In the genomic region with DNA sequence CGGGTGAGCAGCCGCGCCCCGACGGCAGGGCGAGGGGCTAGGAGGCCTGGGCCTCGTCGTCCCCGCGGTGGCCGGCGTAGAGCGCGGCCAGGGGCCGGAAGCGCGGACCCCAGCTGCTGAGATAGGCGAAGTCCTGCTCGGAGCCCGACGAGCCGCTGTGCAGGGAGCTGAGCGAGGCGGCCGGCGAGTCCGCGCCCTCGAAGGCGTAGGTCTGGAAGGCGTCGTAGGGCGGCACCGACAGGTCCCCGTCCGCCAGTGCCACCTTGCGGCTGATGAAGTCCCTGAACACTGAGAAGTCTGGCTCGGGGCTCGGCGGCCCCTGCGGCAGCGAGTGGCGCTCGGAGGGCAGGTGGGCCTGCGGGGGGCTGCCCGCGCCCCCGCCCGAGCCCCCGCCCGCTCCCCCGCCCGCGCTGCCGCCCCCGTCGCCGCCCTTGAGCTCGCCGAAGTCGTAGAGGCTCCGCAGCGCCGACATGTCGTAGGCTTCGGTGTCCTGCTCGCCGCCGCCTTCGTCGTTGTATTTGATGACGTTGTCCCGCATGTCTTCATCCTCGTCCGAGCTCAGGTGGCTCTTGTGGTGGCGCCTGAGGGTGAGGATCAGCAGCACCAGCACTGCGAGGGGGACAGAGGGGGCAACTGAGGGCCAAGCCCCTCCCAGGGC, we compare ENCODE assay signal across 8 cellular contexts. TPM values are rescaled to one million over a fixed set of nuclear protein-coding genes. Genes with fewer than 3 reads are reported as not detected.
DNase-seq lines count a peak whose midpoint lies in the region; ATAC-seq, FAIRE-seq and TF ChIP-seq lines count a peak whose summit lies in the region.

No MANE protein-coding gene starts in this region.

- H3K9me3 Mint-ChIP-seq in activated T-helper 17 cell treated with anti-CD3 and anti-CD28 coated beads, Interleukin-2, amount 50 U/mL, for 72 hours: no peaks in the 10 kb centered on the region
- no peaks in the 10 kb centered on the region for H3K9me3 Mint-ChIP-seq in type B pancreatic cell

- H3K4me2 ChIP-seq in OCI-LY7 (ENCODE audit: low read length) (no peak overlapping the region), parathyroid adenoma (ENCODE audit: low read length) (peak overlapping the region; percentile 25)

- H3K79me2 ChIP-seq in OCI-LY7 (ENCODE audit: insufficient read depth, low read depth, low read length) (no peaks in the 10 kb centered on the region), parathyroid adenoma (no peaks in the 10 kb centered on the region)

- TF ChIP-seq CTCF in GM13977 (IDR thresholded peaks at IDR 0.05; ENCODE audit: extremely low read depth, insufficient read depth, missing control alignments) (peak; percentile 86), OCI-LY7 (conservative IDR thresholded peaks at IDR 0.05; ENCODE audit: low read length) (peak; percentile 34; the same call in 1 of the 2 replicates), parathyroid adenoma (IDR thresholded peaks at IDR 0.05) (peak; percentile 35), type B pancreatic cell (conservative IDR thresholded peaks at IDR 0.05) (peak; percentile 80)

- in situ Hi-C loops in GM13977 (cut with MboI; ENCODE audit: low pct_unique_long_range_greater_than_20kb, low sequenced_read_pairs, unreplicated experiment) (no loop called here), G401 (cut with HindIII; ENCODE audit: low sequenced_read_pairs) (no loop called here)

- H3K4me3 ChIP-seq in OCI-LY7 (ENCODE audit: low read depth, low read length, poor library complexity, severe bottlenecking) (no peak overlapping the region), parathyroid adenoma (ENCODE audit: low read depth, low read length) (no peak overlapping the region)

- POLR2A ChIA-PET in OCI-LY7 (lab: Charles Lee): no interaction called here

- FAIRE-seq in frontal cortex (lab: Jason Lieb, UNC): no peak

- H4K20me1 ChIP-seq in OCI-LY7 (ENCODE audit: insufficient read depth, low read length): no peaks in the 10 kb centered on the region

- H3K9ac ChIP-seq in parathyroid adenoma: no peak overlapping the region

- peak; percentile 92 for ATAC-seq in activated T-helper 17 cell treated with anti-CD3 and anti-CD28 coated beads, Interleukin-2, amount 50 U/mL, for 72 hours (replicated peaks)

- CTCF ChIA-PET in OCI-LY7 (lab: Charles Lee; ENCODE audit: unreplicated experiment): no interaction called here

- H3K36me3 Mint-ChIP-seq in activated T-helper 17 cell treated with anti-CD3 and anti-CD28 coated beads, Interleukin-2, amount 50 U/mL, for 72 hours (ENCODE audit: low read depth): no peaks in the 10 kb centered on the region
- no peaks in the 10 kb centered on the region for H3K36me3 Mint-ChIP-seq in type B pancreatic cell

- DNase-seq in GM13977 (ENCODE audit: low spot score) (peak; percentile 95), OCI-LY7 (ENCODE audit: low spot score) (peak; percentile 46), frontal cortex (ENCODE audit: low spot score in 2 of 2) (peak; percentile 78 to 85), type B pancreatic cell (ENCODE audit: extremely low spot score, unreplicated experiment) (peak; percentile 79), G401 (ENCODE audit: low spot score) (no peak), NCI-H1417 treated with DMSO at 0.1 percent for 48 hours (lab: John Stamatoyannopoulos, UW) (no peak)

- H3K9me2 ChIP-seq in OCI-LY7 (ENCODE audit: insufficient read depth, low read length): no peaks in the 10 kb centered on the region

- H3K27ac Mint-ChIP-seq in activated T-helper 17 cell treated with anti-CD3 and anti-CD28 coated beads, Interleukin-2, amount 50 U/mL, for 72 hours: no peak overlapping the region
- no peak overlapping the region for H3K27ac Mint-ChIP-seq in type B pancreatic cell

- H3K27me3 Mint-ChIP-seq in activated T-helper 17 cell treated with anti-CD3 and anti-CD28 coated beads, Interleukin-2, amount 50 U/mL, for 72 hours: peaks cover 53% of the 10 kb centered on the region
- H3K27me3 Mint-ChIP-seq in type B pancreatic cell: peaks cover 79% of the 10 kb centered on the region

- no peaks in the 10 kb centered on the region for H3K4me1 ChIP-seq in OCI-LY7 (ENCODE audit: insufficient read depth, low read length, poor library complexity, severe bottlenecking)
- no peaks in the 10 kb centered on the region for H3K4me1 ChIP-seq in parathyroid adenoma

- peaks cover 10% of the 10 kb centered on the region for H3K27me3 ChIP-seq in parathyroid adenoma (ENCODE audit: control insufficient read depth, insufficient read depth, low read length)

- intact Hi-C loops in OCI-LY7 (cut with micrococcal nuclease; ENCODE audit: unreplicated experiment): no loop called here

- H2AFZ ChIP-seq in OCI-LY7 (ENCODE audit: low read length) (no peak overlapping the region), parathyroid adenoma (peak overlapping the region; percentile 72)

- no peaks in the 10 kb centered on the region for H3K4me1 Mint-ChIP-seq in activated T-helper 17 cell treated with anti-CD3 and anti-CD28 coated beads, Interleukin-2, amount 50 U/mL, for 72 hours
- H3K4me1 Mint-ChIP-seq in type B pancreatic cell (ENCODE audit: unreplicated experiment): peaks cover 5% of the 10 kb centered on the region

- no peak overlapping the region for H3K4me3 Mint-ChIP-seq in activated T-helper 17 cell treated with anti-CD3 and anti-CD28 coated beads, Interleukin-2, amount 50 U/mL, for 72 hours
- peak overlapping the region; percentile 34 for H3K4me3 Mint-ChIP-seq in type B pancreatic cell

- no TSS peak for BruUV-seq in OCI-LY7 (replicated peaks; lab: Mats Ljungman, UMichigan)

- no peaks in the 10 kb centered on the region for H3K36me3 ChIP-seq in OCI-LY7 (ENCODE audit: insufficient read depth, low read length)
- no peaks in the 10 kb centered on the region for H3K36me3 ChIP-seq in parathyroid adenoma (ENCODE audit: control insufficient read depth, insufficient read depth, low read length)

- H3K9me3 ChIP-seq in OCI-LY7 (ENCODE audit: low read length) (no peaks in the 10 kb centered on the region), parathyroid adenoma (ENCODE audit: control insufficient read depth, low read length) (no peaks in the 10 kb centered on the region)

- H3K27ac ChIP-seq in OCI-LY7 (ENCODE audit: low read depth, low read length, poor library complexity, severe bottlenecking) (no peak overlapping the region), parathyroid adenoma (no peak overlapping the region)

RNA-seq across cellular contexts. Expression of a gene that starts 56.5 kb away (rescaled TPM):
- total RNA-seq in OCI-LY7 (2014; rRNA removed; shearing (Covaris generic)): 23.0 and 34.7 TPM in 2 replicates
- total RNA-seq in OCI-LY7 (2022): 64.2 and 71.6 TPM in 2 replicates
- 1 to 10 TPM; 1.5 to 7.8 TPM for total RNA-seq in activated T-helper 17 cell treated with anti-CD3 and anti-CD28 coated beads, Interleukin-2, amount 50 U/mL, for 72 hours
- total RNA-seq in frontal cortex: 0.41 TPM
- 0.40 and 1.5 TPM in 2 replicates for total RNA-seq in type B pancreatic cell (ENCODE audit: low replicate concordance)
- total RNA-seq in G401 (2014; rRNA removed; shearing (Covaris generic)): 0.10 TPM in 1 of 2 replicates, not detected in the other

Comparison
In these comparisons a context has a peak if more than half of its experiments do, and no peak if none do; other contexts are left out.
1. DNase-seq: peak in GM13977 (single experiment), OCI-LY7 (single experiment), frontal cortex (2 of 2) and type B pancreatic cell (single experiment); none in G401 (single experiment) and NCI-H1417 treated with DMSO at 0.1 percent for 48 hours (single experiment).
2. CTCF ChIP-seq: peak in every context shown above with its lines; median percentile 86 in GM13977; 80 in type B pancreatic cell; 35 in parathyroid adenoma; 34 in OCI-LY7.